In genomic region chr17:82297804-82298537, GRCh38 we compare ENCODE assay signal across 1 cellular context.
TF ChIP-seq lines count a peak whose summit lies in the region.

No MANE protein-coding gene starts in this region.

TF ChIP-seq in HepG2, 621 proteins besides CTCF, POLR2A, EP300 and RAD21 (continued from another document and continues in another):
- TF ChIP-seq, protein P1, sequence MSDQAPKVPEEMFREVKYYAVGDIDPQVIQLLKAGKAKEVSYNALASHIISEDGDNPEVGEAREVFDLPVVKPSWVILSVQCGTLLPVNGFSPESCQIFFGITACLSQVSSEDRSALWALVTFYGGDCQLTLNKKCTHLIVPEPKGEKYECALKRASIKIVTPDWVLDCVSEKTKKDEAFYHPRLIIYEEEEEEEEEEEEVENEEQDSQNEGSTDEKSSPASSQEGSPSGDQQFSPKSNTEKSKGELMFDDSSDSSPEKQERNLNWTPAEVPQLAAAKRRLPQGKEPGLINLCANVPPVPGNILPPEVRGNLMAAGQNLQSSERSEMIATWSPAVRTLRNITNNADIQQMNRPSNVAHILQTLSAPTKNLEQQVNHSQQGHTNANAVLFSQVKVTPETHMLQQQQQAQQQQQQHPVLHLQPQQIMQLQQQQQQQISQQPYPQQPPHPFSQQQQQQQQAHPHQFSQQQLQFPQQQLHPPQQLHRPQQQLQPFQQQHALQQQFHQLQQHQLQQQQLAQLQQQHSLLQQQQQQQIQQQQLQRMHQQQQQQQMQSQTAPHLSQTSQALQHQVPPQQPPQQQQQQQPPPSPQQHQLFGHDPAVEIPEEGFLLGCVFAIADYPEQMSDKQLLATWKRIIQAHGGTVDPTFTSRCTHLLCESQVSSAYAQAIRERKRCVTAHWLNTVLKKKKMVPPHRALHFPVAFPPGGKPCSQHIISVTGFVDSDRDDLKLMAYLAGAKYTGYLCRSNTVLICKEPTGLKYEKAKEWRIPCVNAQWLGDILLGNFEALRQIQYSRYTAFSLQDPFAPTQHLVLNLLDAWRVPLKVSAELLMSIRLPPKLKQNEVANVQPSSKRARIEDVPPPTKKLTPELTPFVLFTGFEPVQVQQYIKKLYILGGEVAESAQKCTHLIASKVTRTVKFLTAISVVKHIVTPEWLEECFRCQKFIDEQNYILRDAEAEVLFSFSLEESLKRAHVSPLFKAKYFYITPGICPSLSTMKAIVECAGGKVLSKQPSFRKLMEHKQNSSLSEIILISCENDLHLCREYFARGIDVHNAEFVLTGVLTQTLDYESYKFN (CRISPR knock-in tag; conservative IDR thresholded peaks at IDR 0.05) = 0 out of 2 replicates have a peak, but pooled peaks have one; percentile 16
- TF ChIP-seq ZNF724P (CRISPR knock-in tag; IDR thresholded peaks at IDR 0.05; ENCODE audit: borderline replicate concordance) (peak; percentile 86), MTA1 (CRISPR knock-in tag; IDR thresholded peaks at IDR 0.05; ENCODE audit: borderline replicate concordance) (peak; percentile 86), ZNF136 (CRISPR knock-in tag; IDR thresholded peaks at IDR 0.05; ENCODE audit: low read depth) (0 out of 2 replicates have a peak, but pooled peaks have one; percentile 15), ZBTB44 (CRISPR knock-in tag; IDR thresholded peaks at IDR 0.05) (0 out of 2 replicates have a peak, but pooled peaks have one; percentile 9), YEATS4 (CRISPR knock-in tag; IDR thresholded peaks at IDR 0.05; ENCODE audit: borderline replicate concordance) (no peak), MXI1 (IDR thresholded peaks at IDR 0.05; ENCODE audit: borderline replicate concordance, low read depth, low read length) (peak; percentile 63; the same call in 1 of the 3 replicates), SRY (CRISPR knock-in tag; IDR thresholded peaks at IDR 0.05) (0 out of 2 replicates have a peak, but pooled peaks have one; percentile 46), ZNF605 (CRISPR knock-in tag; IDR thresholded peaks at IDR 0.05) (peak; percentile 22), ARNT2 (CRISPR knock-in tag; IDR thresholded peaks at IDR 0.05; ENCODE audit: low read depth) (peak; percentile 61; the same call in 1 of the 2 replicates), ZSCAN25 (CRISPR knock-in tag; IDR thresholded peaks at IDR 0.05) (peak; percentile 99), HNRNPLL (IDR thresholded peaks at IDR 0.05; ENCODE audit: low read depth, low read length, poor library complexity, severe bottlenecking) (peak; percentile 44), ZNF629 (CRISPR knock-in tag; conservative IDR thresholded peaks at IDR 0.05) (no peak), ZNF350 (CRISPR knock-in tag; IDR thresholded peaks at IDR 0.05; ENCODE audit: borderline replicate concordance, low read depth) (peak; percentile 61), MEIS2 (CRISPR knock-in tag; IDR thresholded peaks at IDR 0.05) (peak; percentile 35), ZSCAN9 (CRISPR knock-in tag; IDR thresholded peaks at IDR 0.05; ENCODE audit: borderline replicate concordance) (peak; percentile 39; the same call in 1 of the 2 replicates), HMG20A (CRISPR knock-in tag; IDR thresholded peaks at IDR 0.05; ENCODE audit: borderline replicate concordance) (no peak; the same call in 1 of the 2 replicates), THAP9 (CRISPR knock-in tag; IDR thresholded peaks at IDR 0.05; ENCODE audit: borderline replicate concordance) (peak; percentile 78; the same call in 1 of the 2 replicates), SP4 (CRISPR knock-in tag; IDR thresholded peaks at IDR 0.05) (peak; percentile 78; the same call in 1 of the 2 replicates), FOXO1 (CRISPR knock-in tag; IDR thresholded peaks at IDR 0.05) (peak; percentile 7; the same call in 1 of the 2 replicates), MAZ (IDR thresholded peaks at IDR 0.05; ENCODE audit: borderline replicate concordance, low read depth, low read length) (no peak; the same call in 1 of the 2 replicates), MAZ (CRISPR knock-in tag; IDR thresholded peaks at IDR 0.05; ENCODE audit: low read depth) (0 out of 2 replicates have a peak, but pooled peaks have one; percentile 0), CHCHD3 (CRISPR knock-in tag; IDR thresholded peaks at IDR 0.05) (0 out of 2 replicates have a peak, but pooled peaks have one; percentile 58), ZBTB40 (IDR thresholded peaks at IDR 0.05) (no peak), ZBTB40 (CRISPR knock-in tag; IDR thresholded peaks at IDR 0.05) (peak; percentile 48)
- TF ChIP-seq, protein P2, sequence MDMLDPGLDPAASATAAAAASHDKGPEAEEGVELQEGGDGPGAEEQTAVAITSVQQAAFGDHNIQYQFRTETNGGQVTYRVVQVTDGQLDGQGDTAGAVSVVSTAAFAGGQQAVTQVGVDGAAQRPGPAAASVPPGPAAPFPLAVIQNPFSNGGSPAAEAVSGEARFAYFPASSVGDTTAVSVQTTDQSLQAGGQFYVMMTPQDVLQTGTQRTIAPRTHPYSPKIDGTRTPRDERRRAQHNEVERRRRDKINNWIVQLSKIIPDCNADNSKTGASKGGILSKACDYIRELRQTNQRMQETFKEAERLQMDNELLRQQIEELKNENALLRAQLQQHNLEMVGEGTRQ (IDR thresholded peaks at IDR 0.05; ENCODE audit: low read depth, low read length) = no peak
- TF ChIP-seq, protein P2 (CRISPR knock-in tag; IDR thresholded peaks at IDR 0.05; ENCODE audit: borderline replicate concordance) = no peak; the same call in 1 of the 2 replicates
- TF ChIP-seq, protein P3, sequence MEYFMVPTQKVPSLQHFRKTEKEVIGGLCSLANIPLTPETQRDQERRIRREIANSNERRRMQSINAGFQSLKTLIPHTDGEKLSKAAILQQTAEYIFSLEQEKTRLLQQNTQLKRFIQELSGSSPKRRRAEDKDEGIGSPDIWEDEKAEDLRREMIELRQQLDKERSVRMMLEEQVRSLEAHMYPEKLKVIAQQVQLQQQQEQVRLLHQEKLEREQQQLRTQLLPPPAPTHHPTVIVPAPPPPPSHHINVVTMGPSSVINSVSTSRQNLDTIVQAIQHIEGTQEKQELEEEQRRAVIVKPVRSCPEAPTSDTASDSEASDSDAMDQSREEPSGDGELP (IDR thresholded peaks at IDR 0.05; ENCODE audit: borderline replicate concordance, low read depth) = peak; percentile 40; the same call in 1 of the 2 replicates
- TF ChIP-seq, protein P4, sequence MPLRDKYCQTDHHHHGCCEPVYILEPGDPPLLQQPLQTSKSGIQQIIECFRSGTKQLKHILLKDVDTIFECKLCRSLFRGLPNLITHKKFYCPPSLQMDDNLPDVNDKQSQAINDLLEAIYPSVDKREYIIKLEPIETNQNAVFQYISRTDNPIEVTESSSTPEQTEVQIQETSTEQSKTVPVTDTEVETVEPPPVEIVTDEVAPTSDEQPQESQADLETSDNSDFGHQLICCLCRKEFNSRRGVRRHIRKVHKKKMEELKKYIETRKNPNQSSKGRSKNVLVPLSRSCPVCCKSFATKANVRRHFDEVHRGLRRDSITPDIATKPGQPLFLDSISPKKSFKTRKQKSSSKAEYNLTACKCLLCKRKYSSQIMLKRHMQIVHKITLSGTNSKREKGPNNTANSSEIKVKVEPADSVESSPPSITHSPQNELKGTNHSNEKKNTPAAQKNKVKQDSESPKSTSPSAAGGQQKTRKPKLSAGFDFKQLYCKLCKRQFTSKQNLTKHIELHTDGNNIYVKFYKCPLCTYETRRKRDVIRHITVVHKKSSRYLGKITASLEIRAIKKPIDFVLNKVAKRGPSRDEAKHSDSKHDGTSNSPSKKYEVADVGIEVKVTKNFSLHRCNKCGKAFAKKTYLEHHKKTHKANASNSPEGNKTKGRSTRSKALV (CRISPR knock-in tag; IDR thresholded peaks at IDR 0.05) = no peak
- TF ChIP-seq, protein P5, sequence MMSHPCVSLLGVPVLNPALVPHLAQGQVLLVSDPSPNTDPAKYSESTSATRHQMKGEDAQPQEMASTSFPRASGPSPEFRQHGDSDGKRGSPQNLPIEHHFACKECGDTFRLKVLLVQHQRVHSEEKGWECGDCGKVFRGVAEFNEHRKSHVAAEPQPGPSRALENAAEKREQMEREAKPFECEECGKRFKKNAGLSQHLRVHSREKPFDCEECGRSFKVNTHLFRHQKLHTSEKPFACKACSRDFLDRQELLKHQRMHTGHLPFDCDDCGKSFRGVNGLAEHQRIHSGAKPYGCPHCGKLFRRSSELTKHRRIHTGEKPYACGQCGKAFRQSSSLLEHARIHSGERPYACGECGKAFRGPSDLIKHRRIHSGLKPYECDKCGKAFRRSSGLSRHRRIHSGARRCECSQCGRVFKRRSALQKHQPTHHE (CRISPR knock-in tag; IDR thresholded peaks at IDR 0.05; ENCODE audit: borderline replicate concordance) = peak; percentile 69; the same call in 1 of the 2 replicates
